In the genomic region with DNA sequence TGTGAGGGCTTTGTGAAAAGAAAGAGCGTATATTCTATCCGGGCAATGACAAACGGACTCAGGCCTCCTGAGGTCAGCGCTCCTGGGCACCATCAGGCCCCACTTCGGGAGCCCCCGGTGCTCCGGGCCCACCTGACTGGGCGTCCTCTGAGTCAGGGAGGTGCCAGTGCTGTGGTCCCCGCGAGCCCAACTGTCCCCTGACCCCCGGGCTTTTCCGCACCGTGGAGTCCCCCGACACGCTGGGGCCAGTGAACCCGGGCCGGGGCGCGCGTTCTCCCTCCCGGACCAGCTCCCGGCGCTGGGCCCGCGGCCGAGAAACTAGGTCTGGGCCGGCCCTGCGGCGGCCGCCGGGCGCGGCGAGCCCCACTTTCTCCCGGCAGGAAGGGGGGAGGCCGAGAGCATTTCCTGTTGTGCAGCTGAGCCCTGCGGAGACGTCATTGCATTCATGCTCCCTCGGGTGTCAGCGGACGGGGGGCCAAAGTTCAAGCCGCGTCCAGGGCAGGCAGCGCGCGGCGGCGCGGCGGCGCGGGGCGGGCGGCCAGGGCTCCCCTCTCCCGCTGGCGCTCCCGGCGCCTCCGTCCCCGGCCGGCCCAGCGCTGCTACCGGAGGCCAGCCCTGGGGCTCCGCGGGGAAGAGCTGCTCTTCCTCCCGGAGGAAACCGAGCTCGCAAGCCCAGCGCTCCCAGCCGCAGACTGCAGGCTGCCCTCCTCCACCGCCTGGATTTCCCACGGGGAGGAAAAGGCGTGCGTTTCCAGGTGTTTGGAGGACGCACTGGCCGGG, we compare ENCODE assay signal across 8 cellular contexts. TPM values are rescaled to one million over a fixed set of nuclear protein-coding genes. Genes with fewer than 3 reads are reported as not detected.
DNase-seq lines count a peak whose midpoint lies in the region; ATAC-seq and TF ChIP-seq lines count a peak whose summit lies in the region.

No MANE protein-coding gene starts in this region.

- no peaks in the 10 kb centered on the region for H3K9me3 ChIP-seq in CD8-positive, alpha-beta T cell (ENCODE audit: low read length)

- intact Hi-C loops in CD8-positive, alpha-beta T cell (cut with DNase I, micrococcal nuclease) = loop anchor here (1.0 to 2.0 kb wide), 5 partner anchors 13 to 41 kb away; no protein-coding TSS in a partner anchor
- intact Hi-C loops in left ventricle myocardium superior (cut with micrococcal nuclease) = no loop called here

- POLR2A ChIA-PET in CD8-positive, alpha-beta T cell (lab: Charles Lee) = interaction anchor here (0.8 to 4.2 kb wide), 24 partner anchors 9 to 226 kb away, joined by 3 to 43 read pairs (median 9); a partner anchor contains a TSS
- POLR2A ChIA-PET in T-cell (lab: Charles Lee) = interaction anchor here (0.6 to 2.4 kb wide), 16 partner anchors 8 to 81 kb away, joined by 3 to 16 read pairs (median 5); a partner anchor contains a TSS

- no peaks in the 10 kb centered on the region for H3K36me3 ChIP-seq in CD8-positive, alpha-beta T cell (ENCODE audit: insufficient read depth, low read length)

- H3K27ac ChIP-seq in CD8-positive, alpha-beta T cell (ENCODE audit: low read depth, low read length) = peak overlapping the region; percentile 99

- no peaks in the 10 kb centered on the region for H3K9me3 Mint-ChIP-seq in CD8-positive, alpha-beta T cell
- H3K9me3 Mint-ChIP-seq in T-cell = no peaks in the 10 kb centered on the region
- no peaks in the 10 kb centered on the region for H3K9me3 Mint-ChIP-seq in progenitor cell of endocrine pancreas (ENCODE audit: low read depth)

- H3K27ac Mint-ChIP-seq in CD8-positive, alpha-beta T cell = peak overlapping the region; percentile 98
- H3K27ac Mint-ChIP-seq in T-cell (peak overlapping the region; percentile 95 to 98), progenitor cell of endocrine pancreas (peak overlapping the region; percentile 94)

- peaks cover 35% of the 10 kb centered on the region for H3K36me3 Mint-ChIP-seq in CD8-positive, alpha-beta T cell
- H3K36me3 Mint-ChIP-seq in T-cell = peaks cover 4% of the 10 kb centered on the region
- no peaks in the 10 kb centered on the region for H3K36me3 Mint-ChIP-seq in progenitor cell of endocrine pancreas (ENCODE audit: insufficient read depth)

- peaks cover 47% of the 10 kb centered on the region for H3K4me1 ChIP-seq in CD8-positive, alpha-beta T cell (ENCODE audit: insufficient read depth, low read length)

- peak; percentile 81 for ATAC-seq in CD8-positive, alpha-beta T cell
- ATAC-seq in GM19351 (IDR thresholded peaks at IDR 0.05; ENCODE audit: unreplicated experiment) = peak; percentile 93
- ATAC-seq in HG03439 (IDR thresholded peaks at IDR 0.05; ENCODE audit: unreplicated experiment) = peak; percentile 85
- ATAC-seq in T-cell (replicated peaks in 1 of 4) = peak; percentile 83 to 89 (median 85)
- peak; percentile 96 for ATAC-seq in left ventricle myocardium superior

- no peak for TF ChIP-seq CTCF in CD8-positive, alpha-beta T cell (IDR thresholded peaks at IDR 0.05)
- no peak for TF ChIP-seq CTCF in progenitor cell of endocrine pancreas (IDR thresholded peaks at IDR 0.05; ENCODE audit: unreplicated experiment)

- H3K4me1 Mint-ChIP-seq in CD8-positive, alpha-beta T cell (ENCODE audit: low read depth) = peaks cover 63% of the 10 kb centered on the region
- H3K4me1 Mint-ChIP-seq in T-cell (peaks cover 53 to 70% (median 65%) of the 10 kb centered on the region in 3 donors), progenitor cell of endocrine pancreas (ENCODE audit: low read depth) (peaks cover 11% of the 10 kb centered on the region)

- H3K27me3 ChIP-seq in CD8-positive, alpha-beta T cell (ENCODE audit: insufficient read depth, low read length) = no peaks in the 10 kb centered on the region

- peak overlapping the region; percentile 91 for H3K4me3 Mint-ChIP-seq in CD8-positive, alpha-beta T cell
- H3K4me3 Mint-ChIP-seq in T-cell (peak overlapping the region; percentile 88 to 96 (median 91)), progenitor cell of endocrine pancreas (ENCODE audit: low read depth) (peak overlapping the region; percentile 79)

- CTCF ChIA-PET in CD8-positive, alpha-beta T cell (lab: Charles Lee) = interaction anchor here (0.8 to 3.7 kb wide), 10 partner anchors 11 to 234 kb away, joined by 3 to 15 read pairs (median 4); a partner anchor contains a TSS
- CTCF ChIA-PET in T-cell (lab: Charles Lee) = interaction anchor here (0.5 to 3.4 kb wide), 11 partner anchors 12 to 84 kb away, joined by 3 to 16 read pairs (median 3); no protein-coding TSS in a partner anchor

- peak overlapping the region; percentile 76 for H3K4me3 ChIP-seq in CD8-positive, alpha-beta T cell (ENCODE audit: low read depth, low read length)

- DNase-seq in CD8-positive, alpha-beta T cell = peak; percentile 68 to 87 (median 78)
- DNase-seq in T-cell (peak; percentile 52 to 90 (median 81)), anterior cingulate cortex (lab: John Stamatoyannopoulos, UW) (peak; percentile 25 to 87 (median 71)), left ventricle myocardium superior (peak; percentile 90), progenitor cell of endocrine pancreas (ENCODE audit: low spot score, unreplicated experiment) (peak; percentile 52), NCI-H2029 treated with DMSO at 0.1 percent for 48 hours (lab: John Stamatoyannopoulos, UW) (no peak)

- H3K27me3 Mint-ChIP-seq in CD8-positive, alpha-beta T cell (ENCODE audit: low read depth) = no peaks in the 10 kb centered on the region
- H3K27me3 Mint-ChIP-seq in T-cell = no peaks in the 10 kb centered on the region
- peaks cover 12% of the 10 kb centered on the region for H3K27me3 Mint-ChIP-seq in progenitor cell of endocrine pancreas

RNA-seq across cellular contexts. Expression of a gene that starts 18.3 kb away (rescaled TPM):
- total RNA-seq in CD8-positive, alpha-beta T cell = 10 to 100 TPM; 30.8 to 31.0 TPM
- total RNA-seq in T-cell (10 to 100 TPM; 71.4 to 81.4 (median 75.2) TPM), left ventricle myocardium superior (14.4 TPM), progenitor cell of endocrine pancreas (9.7 and 11.8 TPM in 2 replicates)
